ENCODE assay signal across 1 cellular context in the genomic region with DNA sequence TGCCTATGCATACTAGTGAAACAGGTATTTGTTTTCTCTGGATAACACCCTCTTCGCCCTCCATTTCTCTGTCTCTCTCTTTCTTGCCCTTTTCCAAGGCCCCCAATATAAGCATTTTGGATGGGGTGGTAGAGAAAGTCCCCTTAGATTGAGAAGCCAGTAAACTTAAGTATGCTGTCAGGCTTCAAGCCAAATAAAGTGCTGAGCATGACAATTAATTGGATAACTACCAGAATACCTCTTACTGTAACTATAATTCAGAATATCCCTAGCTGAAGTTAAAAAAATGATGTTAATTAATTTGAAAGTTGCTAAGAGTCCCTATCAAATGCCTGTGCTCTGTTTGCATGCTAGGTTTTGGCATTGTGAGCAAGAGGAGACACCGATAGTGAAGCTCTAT.
TF ChIP-seq lines count a peak whose summit lies in the region.

No MANE protein-coding gene starts in this region.

TF ChIP-seq in SK-N-SH, 30 proteins besides CTCF, POLR2A, EP300 and RAD21:
- TF ChIP-seq SMC3 (IDR thresholded peaks at IDR 0.05; ENCODE audit: low read depth, low read length) (no peak), TEAD4 (IDR thresholded peaks at IDR 0.05; ENCODE audit: borderline replicate concordance, insufficient read depth) (no peak), GATA2 (CRISPR knock-in tag; IDR thresholded peaks at IDR 0.05) (no peak)
